1 cellular context compared by ENCODE assay signal in genomic region chr17:79848370-79848766, GRCh38.
TF ChIP-seq lines count a peak whose summit lies in the region.

No MANE protein-coding gene starts in this region.

TF ChIP-seq in H1, 55 proteins besides CTCF, POLR2A, EP300 and RAD21:
- TF ChIP-seq RXRA (IDR thresholded peaks at IDR 0.05; ENCODE audit: insufficient read depth, low read depth, low read length) (no peak), SIRT6 (IDR thresholded peaks at IDR 0.05; ENCODE audit: low read length) (no peak), KDM1A (IDR thresholded peaks at IDR 0.05; ENCODE audit: borderline replicate concordance, low read length) (no peak), FOSL1 (IDR thresholded peaks at IDR 0.05; ENCODE audit: insufficient read depth, low read depth, low read length) (no peak), BACH1 (IDR thresholded peaks at IDR 0.05; ENCODE audit: low read length) (no peak)
TF ChIP-seq in H1: peak in this region for 0.
